ENCODE assay signal across 2 cellular contexts in the genomic region with DNA sequence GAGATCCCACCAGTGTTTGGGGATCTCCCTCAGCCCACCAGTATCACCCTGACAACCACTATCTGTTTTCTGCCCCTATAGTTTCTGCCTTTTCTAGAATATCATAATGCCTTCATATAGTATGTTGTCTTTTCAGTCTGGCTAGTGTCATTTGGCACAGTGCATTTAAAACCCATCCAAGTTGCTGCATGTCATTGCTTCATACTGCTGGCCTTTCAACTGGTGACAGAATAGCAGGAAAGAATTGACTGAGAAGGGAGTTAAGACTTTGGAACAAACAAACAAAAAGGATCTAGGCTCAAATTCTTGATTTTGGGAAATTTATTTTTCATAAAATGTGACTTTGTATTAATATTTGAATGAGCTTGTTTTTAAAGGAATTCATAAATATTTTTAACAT.
A peak's percentile ranks its signal among the peaks of the same experiment; 100 is the strongest.
TF ChIP-seq lines count a peak whose summit lies in the region.

No MANE protein-coding gene starts in this region.

TF ChIP-seq in liver, 16 proteins besides CTCF, POLR2A, EP300 and RAD21 (continued from another document):
- TF ChIP-seq YY1 (IDR thresholded peaks at IDR 0.05) (peak; percentile 70), JUND (IDR thresholded peaks at IDR 0.05) (peak in 1 of 2 donors; percentile 55), SP1 (IDR thresholded peaks at IDR 0.05) (peak; percentile 48), TAF1 (conservative IDR thresholded peaks at IDR 0.05) (no peak), HNF4G (IDR thresholded peaks at IDR 0.05) (peak; percentile 64), FOXA2 (IDR thresholded peaks at IDR 0.05) (peak; percentile 24), RXRA (IDR thresholded peaks at IDR 0.05) (peak in 1 of 2 donors; percentile 66), NR2F2 (IDR thresholded peaks at IDR 0.05) (peak; percentile 24), MAX (IDR thresholded peaks at IDR 0.05) (peak; percentile 59), EGR1 (IDR thresholded peaks at IDR 0.05; ENCODE audit: low read depth in 2 of 2) (no peak), HNF4A (conservative IDR thresholded peaks at IDR 0.05) (peak; percentile 78 to 90), GABPA (IDR thresholded peaks at IDR 0.05 in 1 of 2, conservative IDR thresholded peaks at IDR 0.05 in 1 of 2) (no peak)
- TF ChIP-seq, protein P1, sequence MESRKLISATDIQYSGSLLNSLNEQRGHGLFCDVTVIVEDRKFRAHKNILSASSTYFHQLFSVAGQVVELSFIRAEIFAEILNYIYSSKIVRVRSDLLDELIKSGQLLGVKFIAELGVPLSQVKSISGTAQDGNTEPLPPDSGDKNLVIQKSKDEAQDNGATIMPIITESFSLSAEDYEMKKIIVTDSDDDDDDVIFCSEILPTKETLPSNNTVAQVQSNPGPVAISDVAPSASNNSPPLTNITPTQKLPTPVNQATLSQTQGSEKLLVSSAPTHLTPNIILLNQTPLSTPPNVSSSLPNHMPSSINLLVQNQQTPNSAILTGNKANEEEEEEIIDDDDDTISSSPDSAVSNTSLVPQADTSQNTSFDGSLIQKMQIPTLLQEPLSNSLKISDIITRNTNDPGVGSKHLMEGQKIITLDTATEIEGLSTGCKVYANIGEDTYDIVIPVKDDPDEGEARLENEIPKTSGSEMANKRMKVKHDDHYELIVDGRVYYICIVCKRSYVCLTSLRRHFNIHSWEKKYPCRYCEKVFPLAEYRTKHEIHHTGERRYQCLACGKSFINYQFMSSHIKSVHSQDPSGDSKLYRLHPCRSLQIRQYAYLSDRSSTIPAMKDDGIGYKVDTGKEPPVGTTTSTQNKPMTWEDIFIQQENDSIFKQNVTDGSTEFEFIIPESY (IDR thresholded peaks at IDR 0.05), result peak; percentile 50
- TF ChIP-seq, protein P2, sequence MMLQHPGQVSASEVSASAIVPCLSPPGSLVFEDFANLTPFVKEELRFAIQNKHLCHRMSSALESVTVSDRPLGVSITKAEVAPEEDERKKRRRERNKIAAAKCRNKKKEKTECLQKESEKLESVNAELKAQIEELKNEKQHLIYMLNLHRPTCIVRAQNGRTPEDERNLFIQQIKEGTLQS (IDR thresholded peaks at IDR 0.05), result peak; percentile 55
- TF ChIP-seq, protein P3, sequence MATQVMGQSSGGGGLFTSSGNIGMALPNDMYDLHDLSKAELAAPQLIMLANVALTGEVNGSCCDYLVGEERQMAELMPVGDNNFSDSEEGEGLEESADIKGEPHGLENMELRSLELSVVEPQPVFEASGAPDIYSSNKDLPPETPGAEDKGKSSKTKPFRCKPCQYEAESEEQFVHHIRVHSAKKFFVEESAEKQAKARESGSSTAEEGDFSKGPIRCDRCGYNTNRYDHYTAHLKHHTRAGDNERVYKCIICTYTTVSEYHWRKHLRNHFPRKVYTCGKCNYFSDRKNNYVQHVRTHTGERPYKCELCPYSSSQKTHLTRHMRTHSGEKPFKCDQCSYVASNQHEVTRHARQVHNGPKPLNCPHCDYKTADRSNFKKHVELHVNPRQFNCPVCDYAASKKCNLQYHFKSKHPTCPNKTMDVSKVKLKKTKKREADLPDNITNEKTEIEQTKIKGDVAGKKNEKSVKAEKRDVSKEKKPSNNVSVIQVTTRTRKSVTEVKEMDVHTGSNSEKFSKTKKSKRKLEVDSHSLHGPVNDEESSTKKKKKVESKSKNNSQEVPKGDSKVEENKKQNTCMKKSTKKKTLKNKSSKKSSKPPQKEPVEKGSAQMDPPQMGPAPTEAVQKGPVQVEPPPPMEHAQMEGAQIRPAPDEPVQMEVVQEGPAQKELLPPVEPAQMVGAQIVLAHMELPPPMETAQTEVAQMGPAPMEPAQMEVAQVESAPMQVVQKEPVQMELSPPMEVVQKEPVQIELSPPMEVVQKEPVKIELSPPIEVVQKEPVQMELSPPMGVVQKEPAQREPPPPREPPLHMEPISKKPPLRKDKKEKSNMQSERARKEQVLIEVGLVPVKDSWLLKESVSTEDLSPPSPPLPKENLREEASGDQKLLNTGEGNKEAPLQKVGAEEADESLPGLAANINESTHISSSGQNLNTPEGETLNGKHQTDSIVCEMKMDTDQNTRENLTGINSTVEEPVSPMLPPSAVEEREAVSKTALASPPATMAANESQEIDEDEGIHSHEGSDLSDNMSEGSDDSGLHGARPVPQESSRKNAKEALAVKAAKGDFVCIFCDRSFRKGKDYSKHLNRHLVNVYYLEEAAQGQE (IDR thresholded peaks at IDR 0.05), result peak; percentile 57

TF ChIP-seq in HepG2, 621 proteins besides CTCF, POLR2A, EP300 and RAD21:
- no peak for TF ChIP-seq ZMYM3 (CRISPR knock-in tag; IDR thresholded peaks at IDR 0.05)
- TF ChIP-seq KLF11 (CRISPR knock-in tag; IDR thresholded peaks at IDR 0.05), result no peak
- no peak for TF ChIP-seq SMARCC2 (IDR thresholded peaks at IDR 0.05)
- TF ChIP-seq TGIF2 (CRISPR knock-in tag; IDR thresholded peaks at IDR 0.05), result no peak
